8 cellular contexts compared by ENCODE assay signal in the genomic region with DNA sequence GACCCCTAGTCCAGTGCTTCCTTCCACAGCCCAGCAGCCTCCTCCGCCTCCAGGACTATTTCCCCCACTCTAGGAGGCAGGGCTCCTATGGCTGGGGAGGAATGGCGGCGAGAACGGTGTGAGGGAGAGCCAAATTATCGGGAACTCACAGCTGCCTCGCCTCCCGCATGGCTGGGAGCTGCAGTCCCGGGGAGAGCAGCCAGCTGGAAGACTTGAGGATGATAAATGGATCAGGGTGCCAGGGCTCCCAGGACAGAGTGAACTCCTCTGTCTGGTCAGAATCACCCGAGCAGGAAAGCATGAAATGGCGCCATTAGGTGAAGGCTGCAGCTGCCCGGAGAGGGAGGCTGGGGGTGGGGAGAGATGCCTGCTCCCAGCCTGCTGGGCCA.
DNase-seq lines count a peak whose midpoint lies in the region; ATAC-seq and TF ChIP-seq lines count a peak whose summit lies in the region.
"Not testable (repeated sequence)": the region's sequence is repeated elsewhere in the genome, so short reads cannot be mapped to it uniquely, and the experiment has no call there.

No MANE protein-coding gene starts in this region.

- not testable (repeated sequence) for H3K9me3 Mint-ChIP-seq in nephron

- not testable (repeated sequence) for H3K27me3 ChIP-seq in BLaER1; left ventricle myocardium inferior (ENCODE audit: low read depth); psoas muscle (ENCODE audit: insufficient read depth in 3 of 3, low read length in 2 of 3); subcutaneous abdominal adipose tissue (ENCODE audit: control insufficient read depth in 5 of 5, insufficient read depth in 4 of 5, low read length in 5 of 5)

- DNase-seq in RPMI7951 (ENCODE audit: low read depth) (peak; percentile 53), astrocyte of the hippocampus (ENCODE audit: low read depth, low spot score) (peak; percentile 31), fibroblast of the aortic adventitia (ENCODE audit: low read depth) (peak; percentile 37), psoas muscle (peak in 1 of 2 donors; percentile 76)
- DNase-seq in left ventricle myocardium inferior = not testable (repeated sequence)

- H3K4me2 ChIP-seq in BLaER1 = peak overlapping the region; percentile 8; the same call in 1 of the 2 replicates

- peak overlapping the region; percentile 81 to 90 (median 83) for H3K27ac Mint-ChIP-seq in nephron

- not testable (repeated sequence) for TF ChIP-seq CTCF in fibroblast of the aortic adventitia (IDR thresholded peaks at IDR 0.05; ENCODE audit: insufficient read depth, low read length); left ventricle myocardium inferior (IDR thresholded peaks at IDR 0.05; ENCODE audit: borderline replicate concordance); nephron (IDR thresholded peaks at IDR 0.05; ENCODE audit: unreplicated experiment in 3 of 3); psoas muscle (IDR thresholded peaks at IDR 0.05)

- H3K27ac ChIP-seq in BLaER1 = not testable (repeated sequence)
- H3K27ac ChIP-seq in left ventricle myocardium inferior (replicated peaks) (peak overlapping the region; percentile 59), psoas muscle (peak overlapping the region; percentile 21), subcutaneous abdominal adipose tissue (ENCODE audit: low read depth, low read length) (peak overlapping the region; percentile 30)

- not testable (repeated sequence) for H3K36me3 ChIP-seq in BLaER1; left ventricle myocardium inferior; psoas muscle (ENCODE audit: insufficient read depth in 1 of 2, low read depth in 1 of 2); subcutaneous abdominal adipose tissue (ENCODE audit: control insufficient read depth in 5 of 5, insufficient read depth in 5 of 5, low read length in 5 of 5)

- intact Hi-C loops in left ventricle myocardium inferior (cut with micrococcal nuclease) = not testable (repeated sequence)
- intact Hi-C loops in psoas muscle (cut with DNase I) = loop anchor here in 1 of 2 donors (1.0 kb wide), 1 partner anchor 48 kb away; no protein-coding TSS in a partner anchor

- H3K9ac ChIP-seq in BLaER1; subcutaneous abdominal adipose tissue (ENCODE audit: low read length in 5 of 5): not testable (repeated sequence)

- H3K9me3 ChIP-seq in BLaER1; left ventricle myocardium inferior (replicated peaks); psoas muscle; subcutaneous abdominal adipose tissue (ENCODE audit: control insufficient read depth in 5 of 5, low read length in 5 of 5): not testable (repeated sequence)

- H3K4me1 ChIP-seq in BLaER1 (peaks cover 60% of the 10 kb centered on the region), left ventricle myocardium inferior (peaks cover 56% of the 10 kb centered on the region), psoas muscle (peaks cover 41% of the 10 kb centered on the region), subcutaneous abdominal adipose tissue (ENCODE audit: control insufficient read depth in 5 of 5, insufficient read depth in 5 of 5, low read length in 5 of 5) (peaks cover 3 to 55% (median 46%) of the 10 kb centered on the region in 5 donors)

- not testable (repeated sequence) for H3K36me3 Mint-ChIP-seq in nephron (ENCODE audit: low read depth)

- peaks cover 59% of the 10 kb centered on the region for H3K4me1 Mint-ChIP-seq in nephron

- H4K20me1 ChIP-seq in BLaER1 = peaks cover 24% of the 10 kb centered on the region

- WGBS in psoas muscle, 3 donors = 28 to 36% (median 31%) methylated on average over 11 of the region's 11 CpGs

- not testable (repeated sequence) for H3K4me3 ChIP-seq in BLaER1; fibroblast of the aortic adventitia (ENCODE audit: low read depth, low read length); psoas muscle; subcutaneous abdominal adipose tissue (ENCODE audit: low read depth in 1 of 5, low read length in 5 of 5)
- peak overlapping the region; percentile 17 for H3K4me3 ChIP-seq in left ventricle myocardium inferior

- H3K27me3 Mint-ChIP-seq in nephron (ENCODE audit: low read depth) = not testable (repeated sequence)

- not testable (repeated sequence) for H3K4me3 Mint-ChIP-seq in nephron

- ATAC-seq in psoas muscle = peak; percentile 45 to 78 (median 63)
